Comparison of ENCODE assay signal across 1 cellular context in genomic region chr6:2846873-2847224, GRCh38.
TF ChIP-seq lines count a peak whose summit lies in the region.

No MANE protein-coding gene starts in this region.

TF ChIP-seq in GM23338, 12 proteins besides CTCF, POLR2A, EP300 and RAD21 (continued from another document):
- no peak for TF ChIP-seq EZH2phosphoT487 (IDR thresholded peaks at IDR 0.05; ENCODE audit: unreplicated experiment)
- TF ChIP-seq CREB1 (CRISPR knock-in tag; IDR thresholded peaks at IDR 0.05; ENCODE audit: low read depth): no peak
- no peak for TF ChIP-seq EZH2 (IDR thresholded peaks at IDR 0.05; ENCODE audit: low read depth, unreplicated experiment)
- TF ChIP-seq JUNB (IDR thresholded peaks at IDR 0.05; ENCODE audit: unreplicated experiment): no peak
- no peak for TF ChIP-seq ZNF331 (CRISPR knock-in tag; IDR thresholded peaks at IDR 0.05; ENCODE audit: low read depth)
- no peak for TF ChIP-seq NANOG (IDR thresholded peaks at IDR 0.05; ENCODE audit: borderline replicate concordance)
- TF ChIP-seq ZNF114 (CRISPR knock-in tag; IDR thresholded peaks at IDR 0.05): no peak
- TF ChIP-seq REST (IDR thresholded peaks at IDR 0.05; ENCODE audit: unreplicated experiment): no peak
- no peak for TF ChIP-seq STAT1 (IDR thresholded peaks at IDR 0.05; ENCODE audit: unreplicated experiment)
- TF ChIP-seq ETS1 (IDR thresholded peaks at IDR 0.05): no peak
TF ChIP-seq in GM23338: peak in this region for 0.
